Comparison of ENCODE assay signal across 20 cellular contexts in the genomic region with DNA sequence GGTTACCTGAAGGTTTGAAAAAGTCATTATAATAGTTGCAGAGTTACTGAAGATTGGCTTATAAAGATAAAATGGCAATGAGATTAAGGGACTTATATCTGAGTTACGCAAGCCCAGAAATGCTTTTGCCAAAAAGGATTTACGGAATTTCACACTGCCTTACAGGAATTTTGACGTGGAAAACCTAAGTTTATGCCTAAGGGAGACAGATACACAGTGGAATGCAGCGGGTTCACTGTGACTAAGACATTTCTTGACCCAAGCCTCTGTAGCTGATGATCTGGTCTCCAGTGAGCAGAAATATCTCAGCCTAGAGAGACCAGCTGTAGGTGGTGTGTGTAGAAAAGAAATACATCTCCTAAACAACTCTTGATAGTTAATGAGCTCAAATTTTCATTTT. TPM values are rescaled to one million over a fixed set of nuclear protein-coding genes. Genes with fewer than 3 reads are reported as not detected.
DNase-seq lines count a peak whose midpoint lies in the region; ATAC-seq and TF ChIP-seq lines count a peak whose summit lies in the region.
"Had no signal": no experiment of that assay in that cellular context is flagged by ENCODE, and none has a peak within 500 bp of the region (broad histone marks: within the 10 kb centered on the region; RNA-seq: fewer than 3 reads in every experiment).

No MANE protein-coding gene starts in this region.

- H3K4me1 ChIP-seq in transverse colon: no peaks in the 10 kb centered on the region
- H3K4me1 ChIP-seq: gastroesophageal sphincter had no signal

- no peaks in the 10 kb centered on the region for H3K9me3 ChIP-seq in transverse colon
- H3K9me3 ChIP-seq: gastroesophageal sphincter had no signal

- intact Hi-C loops in transverse colon (cut with DNase I; ENCODE audit: low total_unique reads): no loop called here

- no peak for TF ChIP-seq EP300 in transverse colon (IDR thresholded peaks at IDR 0.05; ENCODE audit: low read depth)

- H3K27me3 ChIP-seq in transverse colon: peaks cover 17% of the 10 kb centered on the region

- H3K36me3 Mint-ChIP-seq in activated CD8-positive, alpha-beta memory T cell treated with anti-CD3 and anti-CD28 coated beads, Interleukin-2, amount 10 ng/mL, durations not matched to agents 7 days and 5 days: no peaks in the 10 kb centered on the region
- H3K36me3 Mint-ChIP-seq: CD8-positive, alpha-beta memory T cell; naive B cell had no signal

- 82 to 86% methylated on average over 4 of the region's 4 CpGs for WGBS in transverse colon (ENCODE audit: low coverage in 1 of 2), 2 donors

- no peaks in the 10 kb centered on the region for H3K9me3 Mint-ChIP-seq in activated CD8-positive, alpha-beta memory T cell treated with anti-CD3 and anti-CD28 coated beads, Interleukin-2, amount 10 ng/mL, durations not matched to agents 7 days and 5 days (ENCODE audit: low read depth)
- H3K9me3 Mint-ChIP-seq: activated naive CD4-positive, alpha-beta T cell treated with anti-CD3 and anti-CD28 coated beads for 36 hours; CD8-positive, alpha-beta memory T cell; naive B cell; stimulated activated naive CD8-positive, alpha-beta T cell treated with anti-CD3 and anti-CD28 coated beads, Interleukin-15, Interleukin-2, amounts not matched to agents 100 ng/mL and 50 ng/mL, for 24 hours had no signal

- no peak overlapping the region for H3K27ac ChIP-seq in transverse colon
- H3K27ac ChIP-seq: gastroesophageal sphincter, VCaP had no signal

- H3K4me1 Mint-ChIP-seq in activated CD8-positive, alpha-beta memory T cell treated with anti-CD3 and anti-CD28 coated beads, Interleukin-2, amount 10 ng/mL, durations not matched to agents 7 days and 5 days: peaks cover 6% of the 10 kb centered on the region

- in situ Hi-C loops in SK-MEL-5 (cut with HindIII; ENCODE audit: low pct_unique_long_range_greater_than_20kb, low sequenced_read_pairs): no loop called here
- in situ Hi-C loops in transverse colon (cut with MboI; ENCODE audit: low pct_ligation_motif_present in 1 of 4, low pct_unique_long_range_greater_than_20kb in 1 of 4, low sequenced_read_pairs in 3 of 4): loop anchor here in 3 of 4 donors (25.0 kb wide), 3 partner anchors 226 to 326 kb away; partner anchors contain the start of genes FH (in 1 of the 3) and KMO (in 1 of the 3)

- no peak for TF ChIP-seq POLR2A in transverse colon (IDR thresholded peaks at IDR 0.05)

- TF ChIP-seq CTCF in fibroblast of pulmonary artery (IDR thresholded peaks at IDR 0.05; ENCODE audit: low read length, missing control alignments): no peak
- TF ChIP-seq CTCF in transverse colon (IDR thresholded peaks at IDR 0.05): no peak

- ATAC-seq in activated CD8-positive, alpha-beta memory T cell treated with anti-CD3 and anti-CD28 coated beads, Interleukin-2, amount 10 ng/mL, durations not matched to agents 7 days and 5 days: no peak
- ATAC-seq: gastroesophageal sphincter had no signal

- CTCF ChIA-PET in activated CD8-positive, alpha-beta memory T cell treated with anti-CD3 and anti-CD28 coated beads, Interleukin-2, amount 10 ng/mL, durations not matched to agents 7 days and 5 days (lab: Charles Lee): no interaction called here

- DNase-seq in GM03348 (ENCODE audit: low spot score): peak; percentile 28
- peak; percentile 34 for DNase-seq in SK-MEL-5 (ENCODE audit: low read depth, low spot score)
- peak; percentile 69 for DNase-seq in fibroblast of pulmonary artery (ENCODE audit: low read depth)
- DNase-seq in skeletal muscle cell (ENCODE audit: low read depth): peak; percentile 89
- DNase-seq in NCI-H510A (lab: John Stamatoyannopoulos, UW): no peak
- DNase-seq in activated CD8-positive, alpha-beta memory T cell treated with anti-CD3 and anti-CD28 coated beads, Interleukin-2, amount 10 ng/mL, durations not matched to agents 7 days and 5 days: no peak
- DNase-seq in HPDE6-E6E7 (ENCODE audit: extremely low spot score): no peak
- no peak for DNase-seq in transverse colon
- DNase-seq: activated naive CD4-positive, alpha-beta T cell treated with anti-CD3 and anti-CD28 coated beads for 36 hours; CD8-positive, alpha-beta memory T cell; cortex of kidney; left cardiac atrium; naive B cell; NCI-H1436; NCI-H524 treated with DMSO at 0.1 percent for 48 hours; retina; stimulated activated CD4-positive, alpha-beta T cell treated with anti-CD3 and anti-CD28 coated beads, Interleukin-4, amount 100 ng/mL, for 24 hours had no signal

- H3K4me3 ChIP-seq in fibroblast of pulmonary artery (replicated peaks; ENCODE audit: low read depth, low read length) (no peak overlapping the region), skeletal muscle cell (ENCODE audit: low read depth, low read length) (no peak overlapping the region), transverse colon (no peak overlapping the region)
- H3K4me3 ChIP-seq: gastroesophageal sphincter had no signal

- no peaks in the 10 kb centered on the region for H3K36me3 ChIP-seq in transverse colon
- H3K36me3 ChIP-seq: gastroesophageal sphincter had no signal

- peaks cover 9% of the 10 kb centered on the region for H3K27me3 Mint-ChIP-seq in activated CD8-positive, alpha-beta memory T cell treated with anti-CD3 and anti-CD28 coated beads, Interleukin-2, amount 10 ng/mL, durations not matched to agents 7 days and 5 days

- no peak overlapping the region for H3K27ac Mint-ChIP-seq in activated CD8-positive, alpha-beta memory T cell treated with anti-CD3 and anti-CD28 coated beads, Interleukin-2, amount 10 ng/mL, durations not matched to agents 7 days and 5 days
- H3K27ac Mint-ChIP-seq: activated naive CD4-positive, alpha-beta T cell treated with anti-CD3 and anti-CD28 coated beads for 36 hours; CD8-positive, alpha-beta memory T cell; naive B cell; stimulated activated naive CD8-positive, alpha-beta T cell treated with anti-CD3 and anti-CD28 coated beads, Interleukin-15, Interleukin-2, amounts not matched to agents 100 ng/mL and 50 ng/mL, for 24 hours had no signal

- no peak overlapping the region for H3K4me3 Mint-ChIP-seq in activated CD8-positive, alpha-beta memory T cell treated with anti-CD3 and anti-CD28 coated beads, Interleukin-2, amount 10 ng/mL, durations not matched to agents 7 days and 5 days
- H3K4me3 Mint-ChIP-seq: activated naive CD4-positive, alpha-beta T cell treated with anti-CD3 and anti-CD28 coated beads for 36 hours; CD8-positive, alpha-beta memory T cell; naive B cell; stimulated activated naive CD8-positive, alpha-beta T cell treated with anti-CD3 and anti-CD28 coated beads, Interleukin-15, Interleukin-2, amounts not matched to agents 100 ng/mL and 50 ng/mL, for 24 hours had no signal

RNA-seq across cellular contexts. Expression of gene EXO1, which starts 10.1 kb away (rescaled TPM):
- total RNA-seq in SK-MEL-5 (2014; rRNA removed; shearing (Covaris generic)): 34.6 and 38.6 TPM in 2 replicates
- 21.4 and 24.8 TPM in 2 replicates for polyA plus RNA-seq in SK-MEL-5 (2015; cell fraction: cytosol; rRNA removed)
- polyA plus RNA-seq in SK-MEL-5 (2015; cell fraction: nucleus; rRNA removed): 14.9 and 15.2 TPM in 2 replicates
- total RNA-seq in activated CD8-positive, alpha-beta memory T cell treated with anti-CD3 and anti-CD28 coated beads, Interleukin-2, amount 10 ng/mL, durations not matched to agents 7 days and 5 days: 10 to 100 TPM; 46.3 to 51.6 TPM
- 10 to 100 TPM in 1 of 4 donors, 1 to 10 TPM in 1, under 1 TPM in 1, not detected in 1; 0.96 to 32.0 (median 1.1) TPM for total RNA-seq in transverse colon

Comparison
In these comparisons a context has a peak if more than half of its experiments do, and no peak if none do; other contexts are left out.
1. DNase-seq: peak in GM03348 (single experiment), SK-MEL-5 (single experiment), fibroblast of pulmonary artery (single experiment) and skeletal muscle cell (single experiment); none in NCI-H510A (single experiment), activated CD8-positive, alpha-beta memory T cell treated with anti-CD3 and anti-CD28 coated beads, Interleukin-2, amount 10 ng/mL, durations not matched to agents 7 days and 5 days (single experiment), HPDE6-E6E7 (single experiment) and transverse colon (single experiment).